Comparison of ENCODE assay signal across 8 cellular contexts in the genomic region with DNA sequence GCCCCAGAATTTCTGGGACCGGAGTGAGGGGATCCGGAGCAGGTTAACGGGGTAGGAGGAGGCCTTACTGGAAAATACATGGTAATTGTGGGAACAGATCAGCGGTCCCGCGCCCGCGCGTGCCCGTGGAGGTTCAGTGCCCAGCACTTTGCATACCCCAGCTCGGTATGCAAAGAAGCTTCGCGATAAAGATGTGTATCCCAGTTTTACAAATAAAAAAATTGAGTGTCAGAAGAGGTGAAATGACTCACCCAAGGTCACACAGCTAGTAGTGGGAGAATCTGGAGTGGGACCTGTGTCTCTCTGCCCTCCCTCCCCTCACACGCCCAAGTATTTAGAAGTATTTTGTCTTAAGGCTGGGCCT. TPM values are rescaled to one million over a fixed set of nuclear protein-coding genes. Genes with fewer than 3 reads are reported as not detected.
DNase-seq lines count a peak whose midpoint lies in the region; ATAC-seq and TF ChIP-seq lines count a peak whose summit lies in the region.

No MANE protein-coding gene starts in this region.

- no peaks in the 10 kb centered on the region for H3K9me2 ChIP-seq in hepatocyte (replicated peaks; ENCODE audit: insufficient read depth)

- CTCF ChIA-PET in RWPE1 (lab: Yijun Ruan, JAX) = interaction anchor here (0.7 to 2.3 kb wide), 3 partner anchors 17 to 158 kb away, joined by 3 to 6 read pairs (median 3); no protein-coding TSS in a partner anchor

- ATAC-seq in activated naive CD4-positive, alpha-beta T cell treated with anti-CD3 and anti-CD28 coated beads, Interleukin-2, amount 50 U/mL, for 72 hours = no peak

- no peak overlapping the region for H3K27ac Mint-ChIP-seq in activated naive CD4-positive, alpha-beta T cell treated with anti-CD3 and anti-CD28 coated beads, Interleukin-2, amount 50 U/mL, for 72 hours

- no peak for TF ChIP-seq CTCF in RWPE1 (conservative IDR thresholded peaks at IDR 0.05; ENCODE audit: low read depth)
- TF ChIP-seq CTCF in hepatocyte (IDR thresholded peaks at IDR 0.05; ENCODE audit: poor library complexity) = no peak

- H3K9me3 ChIP-seq in hepatocyte (ENCODE audit: low read depth) = no peaks in the 10 kb centered on the region

- H4K20me1 ChIP-seq in hepatocyte (ENCODE audit: insufficient read depth, poor library complexity, severe bottlenecking) = no peaks in the 10 kb centered on the region

- peak overlapping the region; percentile 97 for H3K4me2 ChIP-seq in hepatocyte

- H3K4me3 ChIP-seq in hepatocyte = no peak overlapping the region
- H3K4me3 ChIP-seq in skeletal muscle cell (ENCODE audit: low read depth, low read length) = peak overlapping the region; percentile 58

- H3K9me3 Mint-ChIP-seq in activated naive CD4-positive, alpha-beta T cell treated with anti-CD3 and anti-CD28 coated beads, Interleukin-2, amount 50 U/mL, for 72 hours = no peaks in the 10 kb centered on the region

- no peaks in the 10 kb centered on the region for H3K36me3 Mint-ChIP-seq in activated naive CD4-positive, alpha-beta T cell treated with anti-CD3 and anti-CD28 coated beads, Interleukin-2, amount 50 U/mL, for 72 hours

- peaks cover 10% of the 10 kb centered on the region for H3K27me3 ChIP-seq in hepatocyte

- DNase-seq in ELR (ENCODE audit: low read depth) = peak; percentile 11
- DNase-seq in RWPE1 (ENCODE audit: low spot score) = no peak
- no peak for DNase-seq in hepatocyte (ENCODE audit: low spot score)
- DNase-seq in skeletal muscle cell (ENCODE audit: low read depth) = no peak
- no peak for DNase-seq in SIG-M5 treated with dmso at 0.1 percent for 504 hours (lab: John Stamatoyannopoulos, UW; ENCODE audit: unreplicated experiment)
- no peak for DNase-seq in superior temporal gyrus (ENCODE audit: extremely low spot score)
- DNase-seq in activated naive CD4-positive, alpha-beta T cell treated with anti-CD3 and anti-CD28 coated beads, Interleukin-2, amount 50 U/mL, for 72 hours (ENCODE audit: low spot score in 2 of 2) = no peak
- no peak for DNase-seq in dedifferentiated amniotic fluid mesenchymal stem cell (ENCODE audit: extremely low spot score)

- no peak overlapping the region for H2AFZ ChIP-seq in hepatocyte

- H3K27ac ChIP-seq in RWPE1 (peak overlapping the region; percentile 80), hepatocyte (no peak overlapping the region)

- H3K4me1 ChIP-seq in hepatocyte (ENCODE audit: insufficient read depth) = peaks cover 9% of the 10 kb centered on the region

- 33% methylated on average over 14 of the region's 14 CpGs for WGBS in hepatocyte (ENCODE audit: low lambda C conversion rate, missing lambda C conversion rate)

- no peaks in the 10 kb centered on the region for H3K36me3 ChIP-seq in hepatocyte (replicated peaks; ENCODE audit: insufficient read depth, low read depth)

- H3K79me2 ChIP-seq in hepatocyte = no peaks in the 10 kb centered on the region

- POLR2A ChIA-PET in RWPE1 (lab: Yijun Ruan, JAX; ENCODE audit: low non-redundant PET) = no interaction called here

RNA-seq across cellular contexts. Expression of a gene that starts 1.0 kb away (rescaled TPM):
- 3.9 and 5.8 TPM in 2 replicates for total RNA-seq in hepatocyte
- 0.65 and 1.00 TPM in 2 replicates for polyA plus RNA-seq in hepatocyte
- total RNA-seq in activated naive CD4-positive, alpha-beta T cell treated with anti-CD3 and anti-CD28 coated beads, Interleukin-2, amount 50 U/mL, for 72 hours = 1 to 10 TPM in 1 of 2 donors, under 1 TPM in 1; 0.23 to 1.4 TPM
